ENCODE assay signal across 8 cellular contexts in genomic region chr4:101345596-101346311, GRCh38. TPM values are rescaled to one million over a fixed set of nuclear protein-coding genes. Genes with fewer than 3 reads are reported as not detected.
DNase-seq lines count a peak whose midpoint lies in the region; ATAC-seq and TF ChIP-seq lines count a peak whose summit lies in the region.

No MANE protein-coding gene starts in this region.

- no peak for TF ChIP-seq RAD21 in liver (IDR thresholded peaks at IDR 0.05)

- DNase-seq in SIG-M5 treated with dmso at 0.1 percent for 504 hours (lab: John Stamatoyannopoulos, UW; ENCODE audit: unreplicated experiment) (peak; percentile 68), SIG-M5 (lab: John Stamatoyannopoulos, UW) (no peak), NCI-H2029 (lab: John Stamatoyannopoulos, UW) (peak; percentile 40), dedifferentiated amniotic fluid mesenchymal stem cell (ENCODE audit: extremely low spot score) (peak; percentile 43)
- peak; percentile 83 for DNase-seq in activated CD4-positive, alpha-beta T cell treated with anti-CD3 and anti-CD28 coated beads, Interleukin-2, amount 10 ng/mL, durations not matched to agents 24 days and 14 days
- peak; percentile 50 for DNase-seq in stimulated activated CD4-positive, alpha-beta T cell treated with anti-CD3 and anti-CD28 coated beads, Interleukin-4, amount 100 ng/mL, for 24 hours

- H3K27ac Mint-ChIP-seq in activated CD4-positive, alpha-beta T cell treated with anti-CD3 and anti-CD28 coated beads, Interleukin-2, amount 10 ng/mL, durations not matched to agents 24 days and 14 days: peak overlapping the region; percentile 65

- ATAC-seq in GM21528 (IDR thresholded peaks at IDR 0.05; ENCODE audit: low FRiP score, unreplicated experiment): no peak

- intact Hi-C loops in activated CD4-positive, alpha-beta T cell treated with anti-CD3 and anti-CD28 coated beads, Interleukin-2, amount 10 ng/mL, durations not matched to agents 24 days and 14 days (cut with micrococcal nuclease): loop anchor here (2.0 to 10.0 kb wide), 7 partner anchors 57 to 1493 kb away; no protein-coding TSS in a partner anchor

- peaks cover 6% of the 10 kb centered on the region for H3K36me3 Mint-ChIP-seq in activated CD4-positive, alpha-beta T cell treated with anti-CD3 and anti-CD28 coated beads, Interleukin-2, amount 10 ng/mL, durations not matched to agents 24 days and 14 days (ENCODE audit: low read depth)

- peaks cover 27% of the 10 kb centered on the region for H3K4me1 Mint-ChIP-seq in activated CD4-positive, alpha-beta T cell treated with anti-CD3 and anti-CD28 coated beads, Interleukin-2, amount 10 ng/mL, durations not matched to agents 24 days and 14 days

- H3K27me3 Mint-ChIP-seq in activated CD4-positive, alpha-beta T cell treated with anti-CD3 and anti-CD28 coated beads, Interleukin-2, amount 10 ng/mL, durations not matched to agents 24 days and 14 days: peaks cover 55% of the 10 kb centered on the region

- peak overlapping the region; percentile 48 to 93 for H3K27ac ChIP-seq in liver (ENCODE audit: low read depth in 1 of 2, low read length in 2 of 2)

- no peaks in the 10 kb centered on the region for H3K27me3 ChIP-seq in liver (ENCODE audit: control insufficient read depth in 4 of 4, insufficient read depth in 4 of 4, low read length in 3 of 4)

- peak overlapping the region; percentile 37 to 61 for H3K9ac ChIP-seq in liver (ENCODE audit: low read depth in 1 of 2, low read length in 2 of 2)

- H3K9me3 ChIP-seq in liver (ENCODE audit: control insufficient read depth in 4 of 4, low read length in 3 of 4): no peaks in the 10 kb centered on the region

- H3K36me3 ChIP-seq in liver (ENCODE audit: control insufficient read depth in 4 of 4, insufficient read depth in 3 of 4, low read depth in 1 of 4, low read length in 3 of 4): no peaks in the 10 kb centered on the region

- H3K9me3 Mint-ChIP-seq in activated CD4-positive, alpha-beta T cell treated with anti-CD3 and anti-CD28 coated beads, Interleukin-2, amount 10 ng/mL, durations not matched to agents 24 days and 14 days: no peaks in the 10 kb centered on the region

- TF ChIP-seq CTCF in liver (IDR thresholded peaks at IDR 0.05; ENCODE audit: low read depth, low read length, missing input control): no peak

- WGBS in liver: 2% methylated on average over 45 of the region's 45 CpGs

- peak overlapping the region; percentile 63 to 96 (median 82) for H3K4me3 ChIP-seq in liver (ENCODE audit: low read depth in 1 of 3, low read length in 3 of 3)

- H3K4me1 ChIP-seq in liver (ENCODE audit: control insufficient read depth in 4 of 4, insufficient read depth in 4 of 4, low read length in 3 of 4): peaks cover 1 to 25% (median 15%) of the 10 kb centered on the region in 4 donors

- peak overlapping the region; percentile 97 for H3K4me3 Mint-ChIP-seq in activated CD4-positive, alpha-beta T cell treated with anti-CD3 and anti-CD28 coated beads, Interleukin-2, amount 10 ng/mL, durations not matched to agents 24 days and 14 days

TF ChIP-seq in liver, 16 proteins besides CTCF, POLR2A, EP300 and RAD21:
- no peak for TF ChIP-seq SP1 (IDR thresholded peaks at IDR 0.05)

RNA-seq across cellular contexts. Expression of gene PPP3CA, which starts 1.6 kb away (rescaled TPM):
- 6.3 and 7.1 TPM in 2 replicates for total RNA-seq in activated CD4-positive, alpha-beta T cell treated with anti-CD3 and anti-CD28 coated beads, Interleukin-2, amount 10 ng/mL, durations not matched to agents 24 days and 14 days
- 10 to 100 TPM; 14.5 to 18.2 TPM for total RNA-seq in liver
- 10 to 100 TPM in 1 of 2 donors, 1 to 10 TPM in 1; 3.6 to 14.0 TPM for polyA plus RNA-seq in liver
